8 cellular contexts compared by ENCODE assay signal in genomic region chr7:144812379-144813283, GRCh38. TPM values are rescaled to one million over a fixed set of nuclear protein-coding genes. Genes with fewer than 3 reads are reported as not detected.
DNase-seq lines count a peak whose midpoint lies in the region; ATAC-seq and TF ChIP-seq lines count a peak whose summit lies in the region.

No MANE protein-coding gene starts in this region.

- no peaks in the 10 kb centered on the region for H3K9me3 Mint-ChIP-seq in activated naive CD8-positive, alpha-beta T cell (ENCODE audit: low read depth)

- H3K4me1 Mint-ChIP-seq in activated naive CD8-positive, alpha-beta T cell (ENCODE audit: low read depth) = peaks cover 71% of the 10 kb centered on the region

- H3K27ac ChIP-seq in coronary artery = no peak overlapping the region

- DNase-seq in GF-D8 (lab: John Stamatoyannopoulos, UW) (peak; percentile 24), KG1 (lab: John Stamatoyannopoulos, UW) (no peak), NCI-H1092 (lab: John Stamatoyannopoulos, UW) (no peak), coronary artery (ENCODE audit: low spot score) (no peak), H4 (ENCODE audit: low spot score) (no peak)

- peaks cover under 1% of the 10 kb centered on the region for H3K36me3 Mint-ChIP-seq in activated naive CD8-positive, alpha-beta T cell

- peak; percentile 94 for ATAC-seq in GM21360 (IDR thresholded peaks at IDR 0.05; ENCODE audit: unreplicated experiment)
- ATAC-seq in HG03460 (IDR thresholded peaks at IDR 0.05; ENCODE audit: unreplicated experiment) = peak; percentile 92

- no peak overlapping the region for H3K4me3 ChIP-seq in coronary artery

- no peaks in the 10 kb centered on the region for H3K27me3 Mint-ChIP-seq in activated naive CD8-positive, alpha-beta T cell

- no peak for TF ChIP-seq CTCF in coronary artery (IDR thresholded peaks at IDR 0.05)

- peak overlapping the region; percentile 81 for H3K4me3 Mint-ChIP-seq in activated naive CD8-positive, alpha-beta T cell

- H3K27ac Mint-ChIP-seq in activated naive CD8-positive, alpha-beta T cell = peak overlapping the region; percentile 94

RNA-seq across cellular contexts. Expression of gene TPK1, which starts 23.2 kb away (rescaled TPM):
- 6.2 and 6.5 TPM in 2 replicates for total RNA-seq in H4 (2014; rRNA removed; shearing (Covaris generic))
